In the genomic region with DNA sequence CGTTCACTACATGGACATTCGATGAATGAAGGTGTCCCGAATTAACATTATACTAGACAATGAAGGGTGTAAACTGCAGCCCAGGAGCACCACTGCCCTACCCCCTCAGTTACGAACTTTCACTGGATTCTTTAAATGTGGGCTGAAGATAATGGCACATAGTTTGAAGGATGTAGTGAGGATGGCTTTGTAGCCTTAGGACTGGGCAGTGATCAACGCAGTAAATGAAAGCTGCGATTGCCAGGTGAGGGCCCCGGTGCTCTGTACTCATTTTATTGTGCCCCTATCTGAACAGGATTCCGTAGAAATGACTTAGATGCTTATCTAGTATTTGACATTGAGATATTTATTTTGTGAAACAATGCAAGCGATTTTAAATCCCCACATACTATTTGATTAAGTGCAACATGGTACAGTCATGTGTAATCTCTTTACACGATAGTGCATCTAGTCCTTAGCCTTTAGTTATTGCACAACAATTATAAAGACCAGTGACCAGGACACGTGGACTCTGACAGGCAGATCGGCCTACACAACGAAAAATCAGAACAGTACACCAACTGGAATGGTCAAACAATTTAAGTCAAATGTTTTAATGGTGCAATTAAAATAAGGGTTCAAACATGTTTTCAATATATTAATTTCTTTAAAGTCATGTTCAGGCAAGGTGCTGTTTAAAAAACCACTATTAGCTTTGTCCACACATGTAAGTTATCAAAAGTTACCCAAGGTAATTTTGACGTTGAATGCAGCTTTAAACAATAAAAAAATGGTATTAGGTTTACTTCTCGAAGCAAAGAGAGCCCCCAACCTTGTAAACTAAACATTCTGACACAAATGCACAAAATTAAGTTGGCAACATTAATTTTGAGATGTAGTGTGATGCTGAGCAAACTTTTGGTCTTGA, we compare ENCODE assay signal across 8 cellular contexts. TPM values are rescaled to one million over a fixed set of nuclear protein-coding genes. Genes with fewer than 3 reads are reported as not detected.
DNase-seq lines count a peak whose midpoint lies in the region; ATAC-seq and TF ChIP-seq lines count a peak whose summit lies in the region.

No MANE protein-coding gene starts in this region.

- H3K27ac ChIP-seq in Panc1 (ENCODE audit: low read length) = peak overlapping the region; percentile 93
- peak overlapping the region; percentile 79 for H3K27ac ChIP-seq in fibroblast of lung (ENCODE audit: insufficient read depth, low read length)

- TF ChIP-seq CTCF in Panc1 (IDR thresholded peaks at IDR 0.05) (no peak), fibroblast of lung (conservative IDR thresholded peaks at IDR 0.05 in 1 of 2, IDR thresholded peaks at IDR 0.05 in 1 of 2; ENCODE audit: low read depth in 1 of 2, low read length in 2 of 2) (no peak), endothelial cell (IDR thresholded peaks at IDR 0.05; ENCODE audit: unreplicated experiment) (no peak)

- no peaks in the 10 kb centered on the region for H3K27me3 Mint-ChIP-seq in activated T-cell treated with anti-CD3 and anti-CD28 coated beads, Interleukin-2, amount 50 U/mL, for 72 hours (ENCODE audit: low read depth)
- peaks cover 3% of the 10 kb centered on the region for H3K27me3 Mint-ChIP-seq in endothelial cell (ENCODE audit: unreplicated experiment)
- H3K27me3 Mint-ChIP-seq in stimulated activated memory B cell treated with anti-CD40 and anti-IgM and Interleukin-4, amounts not matched to agents 10 μg/mL and 1 μg/mL and 100 μg/mL, for 72 hours = no peaks in the 10 kb centered on the region

- H3K4me2 ChIP-seq in fibroblast of lung (ENCODE audit: extremely low read depth, insufficient read depth, low read length) = peak overlapping the region; percentile 79

- H3K4me1 Mint-ChIP-seq in activated T-cell treated with anti-CD3 and anti-CD28 coated beads, Interleukin-2, amount 50 U/mL, for 72 hours (ENCODE audit: low read depth) = peaks cover 32% of the 10 kb centered on the region
- H3K4me1 Mint-ChIP-seq in stimulated activated effector memory CD8-positive, alpha-beta T cell treated with anti-CD3 and anti-CD28 coated beads, Interleukin-12 subunit alpha, Interleukin-12 subunit beta, amount 100 ng/mL, for 72 hours = peaks cover 23% of the 10 kb centered on the region
- H3K4me1 Mint-ChIP-seq in endothelial cell (ENCODE audit: unreplicated experiment) = peaks cover 10% of the 10 kb centered on the region
- peaks cover 17% of the 10 kb centered on the region for H3K4me1 Mint-ChIP-seq in stimulated activated memory B cell treated with anti-CD40 and anti-IgM and Interleukin-4, amounts not matched to agents 10 μg/mL and 1 μg/mL and 100 μg/mL, for 72 hours

- in situ Hi-C loops in Panc1 (cut with HindIII; ENCODE audit: low pct_unique_long_range_greater_than_20kb, low sequenced_read_pairs) = no loop called here

- H3K27me3 ChIP-seq in Panc1 (ENCODE audit: control insufficient read depth, insufficient read depth, low read length) (no peaks in the 10 kb centered on the region), fibroblast of lung (ENCODE audit: control insufficient read depth, insufficient read depth, low read length) (no peaks in the 10 kb centered on the region)

- no peak for ATAC-seq in activated T-cell treated with anti-CD3 and anti-CD28 coated beads, Interleukin-2, amount 50 U/mL, for 72 hours (replicated peaks in 1 of 2)
- ATAC-seq in Panc1 = 0 out of 2 replicates have a peak, but pooled peaks have one; percentile 1
- no peak for ATAC-seq in stimulated activated effector memory CD8-positive, alpha-beta T cell treated with anti-CD3 and anti-CD28 coated beads, Interleukin-12 subunit alpha, Interleukin-12 subunit beta, amount 100 ng/mL, for 72 hours
- no peak for ATAC-seq in GM19023 (IDR thresholded peaks at IDR 0.05; ENCODE audit: unreplicated experiment)
- no peak for ATAC-seq in stimulated activated memory B cell treated with anti-CD40 and anti-IgM and Interleukin-4, amounts not matched to agents 10 μg/mL and 1 μg/mL and 100 μg/mL, for 72 hours

- no peak overlapping the region for H3K4me3 Mint-ChIP-seq in activated T-cell treated with anti-CD3 and anti-CD28 coated beads, Interleukin-2, amount 50 U/mL, for 72 hours
- H3K4me3 Mint-ChIP-seq in stimulated activated effector memory CD8-positive, alpha-beta T cell treated with anti-CD3 and anti-CD28 coated beads, Interleukin-12 subunit alpha, Interleukin-12 subunit beta, amount 100 ng/mL, for 72 hours = no peak overlapping the region
- H3K4me3 Mint-ChIP-seq in endothelial cell (ENCODE audit: unreplicated experiment) = no peak overlapping the region
- no peak overlapping the region for H3K4me3 Mint-ChIP-seq in stimulated activated memory B cell treated with anti-CD40 and anti-IgM and Interleukin-4, amounts not matched to agents 10 μg/mL and 1 μg/mL and 100 μg/mL, for 72 hours

- H3K79me2 ChIP-seq in fibroblast of lung (ENCODE audit: control insufficient read depth, insufficient read depth, low read length) = peaks cover 8% of the 10 kb centered on the region

- H3K4me1 ChIP-seq in Panc1 (ENCODE audit: control insufficient read depth, insufficient read depth, low read length) (peaks cover 10% of the 10 kb centered on the region), fibroblast of lung (ENCODE audit: control insufficient read depth, extremely low read depth, insufficient read depth, low read length) (peaks cover 6% of the 10 kb centered on the region)

- H4K20me1 ChIP-seq in fibroblast of lung (ENCODE audit: control insufficient read depth, extremely low read depth, insufficient read depth, low read length) = no peaks in the 10 kb centered on the region

- H2AFZ ChIP-seq in fibroblast of lung (ENCODE audit: low read length) = no peak overlapping the region

- TSS peak; percentile 60 for BruUV-seq in Panc1 (replicated peaks; lab: Mats Ljungman, UMichigan)

- DNase-seq in activated T-cell treated with anti-CD3 and anti-CD28 coated beads, Interleukin-2, amount 50 U/mL, for 48 hours = peak; percentile 62 to 65
- no peak for DNase-seq in activated T-cell treated with anti-CD3 and anti-CD28 coated beads, Interleukin-2, amount 50 U/mL, for 72 hours
- no peak for DNase-seq in Panc1 (ENCODE audit: low read depth, low spot score)
- peak; percentile 35 to 61 for DNase-seq in fibroblast of lung (ENCODE audit: low read depth in 2 of 2)
- DNase-seq in stimulated activated effector memory CD8-positive, alpha-beta T cell treated with anti-CD3 and anti-CD28 coated beads, Interleukin-12 subunit alpha, Interleukin-12 subunit beta, amount 100 ng/mL, for 72 hours (ENCODE audit: low spot score in 2 of 2) = no peak
- DNase-seq in endothelial cell (ENCODE audit: low spot score) = no peak

- no peak overlapping the region for H3K27ac Mint-ChIP-seq in activated T-cell treated with anti-CD3 and anti-CD28 coated beads, Interleukin-2, amount 50 U/mL, for 72 hours
- H3K27ac Mint-ChIP-seq in stimulated activated effector memory CD8-positive, alpha-beta T cell treated with anti-CD3 and anti-CD28 coated beads, Interleukin-12 subunit alpha, Interleukin-12 subunit beta, amount 100 ng/mL, for 72 hours = peak overlapping the region; percentile 58
- H3K27ac Mint-ChIP-seq in endothelial cell (ENCODE audit: unreplicated experiment) = no peak overlapping the region
- H3K27ac Mint-ChIP-seq in stimulated activated memory B cell treated with anti-CD40 and anti-IgM and Interleukin-4, amounts not matched to agents 10 μg/mL and 1 μg/mL and 100 μg/mL, for 72 hours = no peak overlapping the region

- H3K4me3 ChIP-seq in Panc1 (ENCODE audit: low read depth in 2 of 2, low read length in 2 of 2) = peak overlapping the region; percentile 76 to 87
- H3K4me3 ChIP-seq in fibroblast of lung (replicated peaks in 1 of 4; ENCODE audit: control extremely low read depth in 1 of 4, insufficient read depth in 1 of 4, low read depth in 3 of 4, low read length in 4 of 4) = peak overlapping the region; percentile 62 to 90 (median 82)

- CTCF ChIA-PET in Panc1 (lab: Charles Lee) = interaction anchor here (0.5 kb wide), 1 partner anchor 133 kb away, joined by 3 read pairs; no protein-coding TSS in a partner anchor

- H3K36me3 ChIP-seq in Panc1 (ENCODE audit: control insufficient read depth, insufficient read depth, low read length) (peaks cover 5% of the 10 kb centered on the region), fibroblast of lung (ENCODE audit: control insufficient read depth, insufficient read depth, low read length) (peaks cover 1% of the 10 kb centered on the region)

- H3K9me3 Mint-ChIP-seq in activated T-cell treated with anti-CD3 and anti-CD28 coated beads, Interleukin-2, amount 50 U/mL, for 72 hours = no peaks in the 10 kb centered on the region
- no peaks in the 10 kb centered on the region for H3K9me3 Mint-ChIP-seq in stimulated activated effector memory CD8-positive, alpha-beta T cell treated with anti-CD3 and anti-CD28 coated beads, Interleukin-12 subunit alpha, Interleukin-12 subunit beta, amount 100 ng/mL, for 72 hours
- H3K9me3 Mint-ChIP-seq in endothelial cell (ENCODE audit: unreplicated experiment) = no peaks in the 10 kb centered on the region
- no peaks in the 10 kb centered on the region for H3K9me3 Mint-ChIP-seq in stimulated activated memory B cell treated with anti-CD40 and anti-IgM and Interleukin-4, amounts not matched to agents 10 μg/mL and 1 μg/mL and 100 μg/mL, for 72 hours

- POLR2A ChIA-PET in Panc1 (lab: Charles Lee) = interaction anchor here (0.5 kb wide), 1 partner anchor 59 kb away, joined by 9 read pairs; no protein-coding TSS in a partner anchor

- intact Hi-C loops in Panc1 (cut with micrococcal nuclease; ENCODE audit: unreplicated experiment) = loop anchor here (5.0 kb wide), 1 partner anchor 135 kb away; no protein-coding TSS in a partner anchor

- H3K9me3 ChIP-seq in Panc1 (ENCODE audit: control insufficient read depth, insufficient read depth, low read depth, low read length) (no peaks in the 10 kb centered on the region), fibroblast of lung (ENCODE audit: control insufficient read depth, insufficient read depth, low read depth, low read length) (no peaks in the 10 kb centered on the region)

- H3K9ac ChIP-seq in fibroblast of lung (ENCODE audit: insufficient read depth, low read length) = no peak overlapping the region

- H3K36me3 Mint-ChIP-seq in activated T-cell treated with anti-CD3 and anti-CD28 coated beads, Interleukin-2, amount 50 U/mL, for 72 hours (ENCODE audit: insufficient read depth in 2 of 2) = peaks cover 6 to 13% of the 10 kb centered on the region in 2 donors
- peaks cover 5% of the 10 kb centered on the region for H3K36me3 Mint-ChIP-seq in stimulated activated effector memory CD8-positive, alpha-beta T cell treated with anti-CD3 and anti-CD28 coated beads, Interleukin-12 subunit alpha, Interleukin-12 subunit beta, amount 100 ng/mL, for 72 hours
- no peaks in the 10 kb centered on the region for H3K36me3 Mint-ChIP-seq in endothelial cell (ENCODE audit: low read depth, unreplicated experiment)
- peaks cover 22% of the 10 kb centered on the region for H3K36me3 Mint-ChIP-seq in stimulated activated memory B cell treated with anti-CD40 and anti-IgM and Interleukin-4, amounts not matched to agents 10 μg/mL and 1 μg/mL and 100 μg/mL, for 72 hours

RNA-seq across cellular contexts. Expression of a gene that starts 17.4 kb away (rescaled TPM):
- total RNA-seq in activated T-cell treated with anti-CD3 and anti-CD28 coated beads, Interleukin-2, amount 50 U/mL, for 72 hours = 10 to 100 TPM; 58.1 to 98.3 TPM
- total RNA-seq in Panc1 (2021; ENCODE audit: unreplicated experiment) = 12.1 TPM
- polyA plus RNA-seq in Panc1 (2012; ENCODE audit: insufficient read length) = 4.7 TPM
- total RNA-seq in fibroblast of lung = 11.7 and 13.9 TPM in 2 replicates
- polyA plus RNA-seq in fibroblast of lung = 3.3 and 3.4 TPM in 2 replicates
- polyA plus RNA-seq in fibroblast of lung (2012) = 2.1 and 2.2 TPM in 2 replicates
- polyA minus RNA-seq in fibroblast of lung (ENCODE audit: low replicate concordance) = 3.9 and 4.4 TPM in 2 replicates
- 16.7 TPM for total RNA-seq in endothelial cell (ENCODE audit: unreplicated experiment)

Comparison
In these comparisons a context has a peak if more than half of its experiments do, and no peak if none do; other contexts are left out.
1. DNase-seq: peak in activated T-cell treated with anti-CD3 and anti-CD28 coated beads, Interleukin-2, amount 50 U/mL, for 48 hours (2 of 2) and fibroblast of lung (2 of 2); none in activated T-cell treated with anti-CD3 and anti-CD28 coated beads, Interleukin-2, amount 50 U/mL, for 72 hours (0 of 2), Panc1 (single experiment), stimulated activated effector memory CD8-positive, alpha-beta T cell treated with anti-CD3 and anti-CD28 coated beads, Interleukin-12 subunit alpha, Interleukin-12 subunit beta, amount 100 ng/mL, for 72 hours (0 of 2) and endothelial cell (single experiment).